In genomic region chr2:165406053-165406628, GRCh38 we compare ENCODE assay signal across 12 cellular contexts.
DNase-seq lines count a peak whose midpoint lies in the region; ATAC-seq and TF ChIP-seq lines count a peak whose summit lies in the region.
"Had no signal": no experiment of that assay in that cellular context is flagged by ENCODE, and none has a peak within 500 bp of the region (broad histone marks: within the 10 kb centered on the region; RNA-seq: fewer than 3 reads in every experiment).

No MANE protein-coding gene starts in this region.

- TF ChIP-seq CTCF in epithelial cell of proximal tubule (conservative IDR thresholded peaks at IDR 0.05; ENCODE audit: low read depth, low read length): no peak

- no peak overlapping the region for H3K4me3 ChIP-seq in epithelial cell of proximal tubule (ENCODE audit: low read depth, low read length)

- intact Hi-C loops in left colon (cut with DNase I, micrococcal nuclease): loop anchor here (10.0 kb wide), 2 partner anchors 289 to 469 kb away; no protein-coding TSS in a partner anchor

- ATAC-seq in HG02763 (IDR thresholded peaks at IDR 0.05; ENCODE audit: unreplicated experiment): no peak
- ATAC-seq in HG03571 (IDR thresholded peaks at IDR 0.05; ENCODE audit: unreplicated experiment): no peak
- no peak for ATAC-seq in left colon

- DNase-seq in HS-27A (ENCODE audit: low read depth) (peak; percentile 19), NCI-H82 treated with DMSO at 0.1 percent for 48 hours (lab: John Stamatoyannopoulos, UW; ENCODE audit: unreplicated experiment) (peak; percentile 89), epithelial cell of proximal tubule (ENCODE audit: low read depth) (peak; percentile 42), renal cortical epithelial cell (ENCODE audit: low read depth) (peak; percentile 49), left colon (no peak), NK-92 (lab: John Stamatoyannopoulos, UW; ENCODE audit: unreplicated experiment) (no peak)
- DNase-seq: activated CD4-positive, alpha-beta T cell treated with anti-CD3 and anti-CD28 coated beads for 48 hours; Caco-2; cortex of kidney; stimulated activated CD8-positive, alpha-beta memory T cell treated with anti-CD3 and anti-CD28 coated beads, Interleukin-4, amount 100 ng/mL, for 48 hours had no signal

Comparison
In these comparisons a context has a peak if more than half of its experiments do, and no peak if none do; other contexts are left out.
1. DNase-seq: peak in HS-27A (single experiment), NCI-H82 treated with DMSO at 0.1 percent for 48 hours (single experiment), epithelial cell of proximal tubule (single experiment) and renal cortical epithelial cell (single experiment); none in left colon (0 of 2) and NK-92 (single experiment).